1 cellular context compared by ENCODE assay signal in genomic region chr6:43708857-43709653, GRCh38.
TF ChIP-seq lines count a peak whose summit lies in the region.

No MANE protein-coding gene starts in this region.

TF ChIP-seq in HepG2, 621 proteins besides CTCF, POLR2A, EP300 and RAD21 (continued from another document):
- TF ChIP-seq ZBTB4 (CRISPR knock-in tag; IDR thresholded peaks at IDR 0.05; ENCODE audit: borderline replicate concordance) (no peak), RNF2 (conservative IDR thresholded peaks at IDR 0.05; ENCODE audit: low read depth) (no peak), BRCA1 (CRISPR knock-in tag; IDR thresholded peaks at IDR 0.05) (no peak), ZNF652 (CRISPR knock-in tag; IDR thresholded peaks at IDR 0.05; ENCODE audit: borderline replicate concordance, low read depth) (no peak), ZBTB44 (CRISPR knock-in tag; IDR thresholded peaks at IDR 0.05) (no peak), ZNF766 (CRISPR knock-in tag; IDR thresholded peaks at IDR 0.05; ENCODE audit: borderline replicate concordance) (no peak), KMT2B (CRISPR knock-in tag; IDR thresholded peaks at IDR 0.05) (no peak), EEA1 (CRISPR knock-in tag; IDR thresholded peaks at IDR 0.05; ENCODE audit: borderline replicate concordance) (no peak), E2F5 (CRISPR knock-in tag; conservative IDR thresholded peaks at IDR 0.05) (no peak), ZNF615 (CRISPR knock-in tag; IDR thresholded peaks at IDR 0.05; ENCODE audit: borderline replicate concordance) (no peak), BRD4 (CRISPR knock-in tag; IDR thresholded peaks at IDR 0.05) (no peak), CEBPB (IDR thresholded peaks at IDR 0.05; ENCODE audit: borderline replicate concordance, low read depth, low read length) (peak; percentile 84), ZNF558 (CRISPR knock-in tag; IDR thresholded peaks at IDR 0.05; ENCODE audit: borderline replicate concordance) (no peak), THYN1 (CRISPR knock-in tag; IDR thresholded peaks at IDR 0.05; ENCODE audit: borderline replicate concordance, low read depth) (no peak), ZNF232 (CRISPR knock-in tag; IDR thresholded peaks at IDR 0.05; ENCODE audit: borderline replicate concordance) (no peak), MTF2 (CRISPR knock-in tag; IDR thresholded peaks at IDR 0.05; ENCODE audit: borderline replicate concordance) (no peak), XBP1 (CRISPR knock-in tag; IDR thresholded peaks at IDR 0.05) (no peak), MLXIP (CRISPR knock-in tag; IDR thresholded peaks at IDR 0.05; ENCODE audit: borderline replicate concordance) (no peak), SAFB2 (CRISPR knock-in tag; IDR thresholded peaks at IDR 0.05; ENCODE audit: borderline replicate concordance, low read depth) (no peak), GTF2F1 (IDR thresholded peaks at IDR 0.05; ENCODE audit: low read length) (no peak), MYNN (CRISPR knock-in tag; IDR thresholded peaks at IDR 0.05; ENCODE audit: low read depth) (no peak), SNRNP70 (IDR thresholded peaks at IDR 0.05; ENCODE audit: low read depth, low read length) (no peak), SRSF4 (IDR thresholded peaks at IDR 0.05; ENCODE audit: low read depth, low read length, poor library complexity, severe bottlenecking) (no peak), RNF219 (CRISPR knock-in tag; IDR thresholded peaks at IDR 0.05) (no peak), ATM (IDR thresholded peaks at IDR 0.05; ENCODE audit: borderline replicate concordance) (no peak), IRF9 (CRISPR knock-in tag; IDR thresholded peaks at IDR 0.05; ENCODE audit: borderline replicate concordance) (no peak), KDM3A (CRISPR knock-in tag; IDR thresholded peaks at IDR 0.05; ENCODE audit: low read depth) (no peak)
